In the genomic region with DNA sequence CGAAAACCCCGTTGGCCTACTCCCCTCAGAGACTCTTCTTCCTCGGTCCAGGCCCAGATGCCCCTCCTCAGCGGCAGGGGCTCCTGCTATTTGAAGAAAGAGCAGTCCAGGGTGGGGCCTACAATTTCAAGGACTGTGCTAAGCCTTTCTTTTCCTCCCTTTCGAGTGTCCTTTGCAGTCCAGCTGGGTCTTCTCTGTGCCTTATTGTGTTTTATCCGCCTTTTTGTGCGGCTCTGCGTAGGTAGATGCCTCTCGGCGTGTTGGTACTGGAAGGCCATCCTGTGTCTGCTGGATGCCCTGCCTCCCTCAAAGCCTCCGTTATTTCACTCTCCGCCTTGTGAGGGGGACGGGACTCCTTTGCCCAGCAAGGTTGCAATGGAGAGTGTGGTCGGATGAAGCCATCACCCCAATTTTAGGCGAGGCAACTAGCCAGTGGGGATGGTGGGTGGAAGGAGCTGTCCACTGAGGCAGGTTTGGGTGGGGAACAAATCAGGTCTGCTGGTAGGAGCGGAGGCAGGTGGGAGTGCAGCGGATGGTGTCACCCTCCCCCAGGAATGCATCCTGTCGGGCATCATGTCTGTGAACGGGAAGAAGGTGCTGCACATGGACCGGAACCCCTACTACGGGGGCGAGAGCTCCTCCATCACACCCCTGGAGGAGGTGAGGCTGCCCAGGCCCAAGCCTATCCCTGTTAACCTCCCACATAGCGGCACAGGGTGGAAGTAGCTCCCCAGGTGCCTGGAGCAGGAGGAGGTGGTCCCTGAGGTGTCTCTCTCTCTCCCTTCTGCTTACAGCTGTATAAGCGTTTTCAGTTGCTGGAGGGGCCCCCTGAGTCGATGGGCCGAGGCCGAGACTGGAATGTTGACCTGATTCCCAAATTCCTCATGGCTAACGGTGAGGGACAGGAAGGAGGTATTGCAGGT, we compare ENCODE assay signal across 8 cellular contexts. TPM values are rescaled to one million over a fixed set of nuclear protein-coding genes. Genes with fewer than 3 reads are reported as not detected.
DNase-seq lines count a peak whose midpoint lies in the region; ATAC-seq and TF ChIP-seq lines count a peak whose summit lies in the region.

No MANE protein-coding gene starts in this region.

- peak overlapping the region; percentile 38 to 75 (median 70) for H3K9ac ChIP-seq in skeletal muscle tissue (ENCODE audit: low read depth in 1 of 3, low read length in 3 of 3)

- intact Hi-C loops in right cardiac atrium (cut with DNase I) = no loop called here

- WGBS in right cardiac atrium = 26% methylated on average over 28 of the region's 28 CpGs

- no peaks in the 10 kb centered on the region for H3K27me3 ChIP-seq in H7 (ENCODE audit: control insufficient read depth, insufficient read depth, low read length)
- H3K27me3 ChIP-seq in right cardiac atrium (ENCODE audit: control insufficient read depth, insufficient read depth) = no peaks in the 10 kb centered on the region
- H3K27me3 ChIP-seq in skeletal muscle tissue (ENCODE audit: control insufficient read depth in 3 of 3, insufficient read depth in 3 of 3, low read length in 3 of 3) = no peaks in the 10 kb centered on the region

- H3K4me3 ChIP-seq in H7 (ENCODE audit: insufficient read depth, low read depth, low read length) = peak overlapping the region; percentile 84
- H3K4me3 ChIP-seq in WI38 (ENCODE audit: low read depth, low read length) = peak overlapping the region; percentile 72
- peak overlapping the region; percentile 79 for H3K4me3 ChIP-seq in right cardiac atrium (ENCODE audit: low read length)
- peak overlapping the region; percentile 68 to 79 (median 77) for H3K4me3 ChIP-seq in skeletal muscle tissue (ENCODE audit: low read length in 3 of 3)

- TF ChIP-seq CTCF in WI38 (IDR thresholded peaks at IDR 0.05; ENCODE audit: low read depth, low read length) = no peak

- H3K27ac ChIP-seq in right cardiac atrium (ENCODE audit: low read length) (no peak overlapping the region), skeletal muscle tissue (ENCODE audit: low read depth, low read length) (no peak overlapping the region)

- ATAC-seq in right cardiac atrium (no peak), GM18867 (IDR thresholded peaks at IDR 0.05; ENCODE audit: unreplicated experiment) (no peak)

- H3K4me1 ChIP-seq in right cardiac atrium (ENCODE audit: control insufficient read depth, insufficient read depth, low read length) (peaks cover 1% of the 10 kb centered on the region), skeletal muscle tissue (ENCODE audit: control insufficient read depth in 3 of 3, insufficient read depth in 3 of 3, low read length in 3 of 3) (peaks cover 13 to 24% (median 18%) of the 10 kb centered on the region in 3 donors)

- DNase-seq in H7 (no peak), right cardiac atrium (no peak), NCI-H1694 treated with DMSO at 0.1 percent for 48 hours (lab: John Stamatoyannopoulos, UW) (no peak), ureter (ENCODE audit: low spot score) (no peak)
- DNase-seq in activated CD4-positive, alpha-beta T cell treated with anti-CD3 and anti-CD28 coated beads, Interleukin-2, amount 50 U/mL, for 4 hours = no peak

- H3K9me3 ChIP-seq in right cardiac atrium (ENCODE audit: control insufficient read depth, low read length) (no peaks in the 10 kb centered on the region), skeletal muscle tissue (ENCODE audit: control insufficient read depth in 3 of 3, low read length in 3 of 3) (no peaks in the 10 kb centered on the region)

- H3K36me3 ChIP-seq in H7 (replicated peaks; ENCODE audit: control insufficient read depth, insufficient read depth, low read length) (peaks cover 5% of the 10 kb centered on the region), skeletal muscle tissue (ENCODE audit: control insufficient read depth in 3 of 3, insufficient read depth in 3 of 3, low read length in 3 of 3) (peaks cover 26 to 35% (median 33%) of the 10 kb centered on the region in 3 donors)

RNA-seq across cellular contexts. Expression of gene GDI1, which starts 1.3 kb away (rescaled TPM):
- 128 and 143 TPM in 2 replicates for total RNA-seq in H7 (2014; rRNA removed; shearing (Covaris generic))
- total RNA-seq in right cardiac atrium = 10 to 100 TPM; 82.7 to 99.3 (median 96.9) TPM
- polyA plus RNA-seq in right cardiac atrium = 102 TPM
- 35.5 TPM for total RNA-seq in skeletal muscle tissue
- 126 TPM for total RNA-seq in ureter

RNA-seq across cellular contexts. Expression of gene FAM50A, which starts 5.7 kb away (rescaled TPM):
- 44.0 and 46.6 TPM in 2 replicates for total RNA-seq in H7 (2014; rRNA removed; shearing (Covaris generic))
- total RNA-seq in right cardiac atrium (10 to 100 TPM; 48.6 to 54.0 (median 53.0) TPM), skeletal muscle tissue (16.7 TPM), ureter (48.6 TPM)
- polyA plus RNA-seq in right cardiac atrium = 88.7 TPM

RNA-seq across cellular contexts. Expression of gene ATP6AP1, which starts 9.8 kb away (rescaled TPM):
- total RNA-seq in H7 (2014; rRNA removed; shearing (Covaris generic)) = 31.4 and 48.8 TPM in 2 replicates
- total RNA-seq in right cardiac atrium (10 to 100 TPM; 73.7 to 83.8 (median 77.4) TPM), skeletal muscle tissue (24.5 TPM), ureter (120 TPM)
- 63.1 TPM for polyA plus RNA-seq in right cardiac atrium

RNA-seq across cellular contexts. Expression of gene PLXNA3, which starts 19.8 kb away (rescaled TPM):
- 2.3 and 4.5 TPM in 2 replicates for total RNA-seq in H7 (2014; rRNA removed; shearing (Covaris generic))
- 10 to 100 TPM; 26.5 to 34.0 (median 29.6) TPM for total RNA-seq in right cardiac atrium
- 12.2 TPM for polyA plus RNA-seq in right cardiac atrium
- 9.9 TPM for total RNA-seq in skeletal muscle tissue
- 54.0 TPM for total RNA-seq in ureter

RNA-seq across cellular contexts. Expression of gene TAFAZZIN, which starts 26.9 kb away (rescaled TPM):
- 38.6 and 71.3 TPM in 2 replicates for total RNA-seq in H7 (2014; rRNA removed; shearing (Covaris generic))
- total RNA-seq in right cardiac atrium (10 to 100 TPM; 38.0 to 45.0 (median 39.0) TPM), skeletal muscle tissue (7.3 TPM), ureter (49.5 TPM)
- 43.9 TPM for polyA plus RNA-seq in right cardiac atrium
